In the genomic region with DNA sequence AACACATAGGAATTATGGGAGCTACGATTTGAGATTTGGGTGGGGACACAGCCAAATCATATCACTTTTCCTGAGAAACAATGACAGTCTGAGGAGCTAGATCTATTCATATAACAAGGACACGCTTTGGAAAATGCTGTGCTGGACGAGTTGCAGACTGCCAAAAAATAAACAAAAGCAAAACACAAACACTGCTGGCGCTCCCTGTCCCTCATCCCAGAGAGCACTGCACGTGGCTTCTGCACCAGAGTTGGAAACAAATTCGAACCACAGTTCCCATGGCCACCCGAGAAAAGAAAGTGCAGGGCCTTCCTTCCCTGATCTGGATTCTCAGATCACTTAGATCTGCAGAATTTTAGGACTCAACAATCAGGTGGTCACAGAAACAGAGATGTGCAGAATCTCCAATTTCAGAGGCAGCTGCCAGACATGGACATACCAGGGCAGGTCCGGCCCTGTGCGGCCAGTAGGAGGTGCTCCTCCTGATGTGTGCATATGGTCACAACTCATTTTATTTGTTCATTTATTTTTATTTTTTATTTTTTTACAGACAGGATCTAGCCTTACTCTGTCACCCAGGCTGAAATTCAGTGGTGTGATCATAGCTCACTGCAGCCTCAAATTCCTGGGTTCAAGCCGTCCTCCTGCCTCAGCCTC, we compare ENCODE assay signal across 27 cellular contexts. TPM values are rescaled to one million over a fixed set of nuclear protein-coding genes. Genes with fewer than 3 reads are reported as not detected.
DNase-seq lines count a peak whose midpoint lies in the region; ATAC-seq and TF ChIP-seq lines count a peak whose summit lies in the region.
"Had no signal": no experiment of that assay in that cellular context is flagged by ENCODE, and none has a peak within 500 bp of the region (broad histone marks: within the 10 kb centered on the region; RNA-seq: fewer than 3 reads in every experiment).

No MANE protein-coding gene starts in this region.

- H3K4me2 ChIP-seq in DOHH2 (ENCODE audit: low read length) (no peak overlapping the region), Loucy (ENCODE audit: low read depth, low read length, poor library complexity, severe bottlenecking) (no peak overlapping the region)
- H3K4me2 ChIP-seq: A549, KMS-11 had no signal

- H3K79me2 ChIP-seq in DOHH2 (ENCODE audit: control insufficient read depth, low read length) (no peaks in the 10 kb centered on the region), Loucy (ENCODE audit: insufficient read depth, low read length) (no peaks in the 10 kb centered on the region)

- H2AFZ ChIP-seq in Loucy (ENCODE audit: low read length), result no peak overlapping the region

- WGBS in liver, result 52% methylated on average over 10 of the region's 10 CpGs

- TF ChIP-seq POLR2A in gastrocnemius medialis (IDR thresholded peaks at IDR 0.05), result no peak

- in situ Hi-C loops in gastrocnemius medialis (cut with MboI; ENCODE audit: low sequenced_read_pairs in 4 of 4), result no loop called here

- H3K9ac ChIP-seq in Loucy (ENCODE audit: low read depth, low read length, poor library complexity, severe bottlenecking), result no peak overlapping the region
- H3K9ac ChIP-seq in liver (ENCODE audit: low read depth in 1 of 2, low read length in 2 of 2), result no peak overlapping the region
- H3K9ac ChIP-seq: KMS-11 had no signal

- no peak for ATAC-seq in gastrocnemius medialis
- ATAC-seq: A549; activated CD8-positive, alpha-beta memory T cell treated with anti-CD3 and anti-CD28 coated beads, Interleukin-2, amount 10 ng/mL, durations not matched to agents 7 days and 5 days; activated T-helper 17 cell treated with anti-CD3 and anti-CD28 coated beads, Interleukin-2, amount 50 U/mL, for 72 hours; effector memory CD8-positive, alpha-beta T cell; naive thymus-derived CD4-positive, alpha-beta T cell; stimulated activated naive CD8-positive, alpha-beta T cell treated with anti-CD3 and anti-CD28 coated beads, Interleukin-15, Interleukin-2, amounts not matched to agents 100 U/mL and 50 U/mL, for 24 hours; T-cell had no signal

- no peak for TF ChIP-seq RAD21 in liver (IDR thresholded peaks at IDR 0.05)

- H3K4me1 ChIP-seq in DOHH2 (ENCODE audit: control insufficient read depth, low read length) (no peaks in the 10 kb centered on the region), Loucy (ENCODE audit: insufficient read depth, low read length, poor library complexity, severe bottlenecking) (peaks cover 3% of the 10 kb centered on the region), liver (ENCODE audit: control insufficient read depth in 4 of 4, insufficient read depth in 4 of 4, low read length in 3 of 4) (peaks cover 1 to 7% (median 4%) of the 10 kb centered on the region in 4 donors), gastrocnemius medialis (no peaks in the 10 kb centered on the region)
- H3K4me1 ChIP-seq: A549, BE2C, right atrium auricular region, thyroid gland had no signal

- H3K4me3 ChIP-seq in DOHH2 (ENCODE audit: low read length) (no peak overlapping the region), Loucy (ENCODE audit: low read length, poor library complexity, severe bottlenecking) (no peak overlapping the region), choroid plexus epithelial cell (ENCODE audit: low read depth, low read length) (no peak overlapping the region), liver (ENCODE audit: low read depth in 1 of 3, low read length in 3 of 3) (no peak overlapping the region), gastrocnemius medialis (no peak overlapping the region)
- H3K4me3 ChIP-seq: A549, heart right ventricle, right atrium auricular region, thyroid gland had no signal

- H3K27ac ChIP-seq in DOHH2 (ENCODE audit: low read depth, low read length) (no peak overlapping the region), liver (ENCODE audit: low read depth in 1 of 2, low read length in 2 of 2) (no peak overlapping the region), gastrocnemius medialis (no peak overlapping the region)
- H3K27ac ChIP-seq: A549, heart right ventricle, KMS-11, right atrium auricular region, thyroid gland had no signal

- H3F3A ChIP-seq in DOHH2 (ENCODE audit: control insufficient read depth, insufficient read depth) (no peaks in the 10 kb centered on the region), Loucy (ENCODE audit: low read depth) (no peaks in the 10 kb centered on the region)

- peak; percentile 29 for TF ChIP-seq CTCF in DOHH2 (IDR thresholded peaks at IDR 0.05; ENCODE audit: low read depth, low read length, poor library complexity, severe bottlenecking)
- TF ChIP-seq CTCF in Loucy (conservative IDR thresholded peaks at IDR 0.05; ENCODE audit: low read length), result peak; percentile 29; the same call in 1 of the 2 replicates
- peak; percentile 29 for TF ChIP-seq CTCF in choroid plexus epithelial cell (conservative IDR thresholded peaks at IDR 0.05; ENCODE audit: low read depth, low read length)
- no peak for TF ChIP-seq CTCF in liver (IDR thresholded peaks at IDR 0.05; ENCODE audit: low read depth, low read length, missing input control)
- TF ChIP-seq CTCF in gastrocnemius medialis (IDR thresholded peaks at IDR 0.05 in 4 of 5, conservative IDR thresholded peaks at IDR 0.05 in 1 of 5), result no peak

- intact Hi-C loops in gastrocnemius medialis (cut with DNase I; ENCODE audit: low total_unique reads), result no loop called here

- H3K27me3 ChIP-seq in DOHH2 (ENCODE audit: control insufficient read depth, low read length), result no peaks in the 10 kb centered on the region
- H3K27me3 ChIP-seq in Loucy (ENCODE audit: insufficient read depth, low read length, poor library complexity, severe bottlenecking), result no peaks in the 10 kb centered on the region
- H3K27me3 ChIP-seq in liver (ENCODE audit: control insufficient read depth in 4 of 4, insufficient read depth in 4 of 4, low read length in 3 of 4), result no peaks in the 10 kb centered on the region
- H3K27me3 ChIP-seq in gastrocnemius medialis, result peaks cover 0 to 7% (median 0%) of the 10 kb centered on the region in 3 donors
- H3K27me3 ChIP-seq: BE2C, right atrium auricular region, thyroid gland had no signal

- DNase-seq in choroid plexus epithelial cell (ENCODE audit: low read depth) (no peak), gastrocnemius medialis (no peak), NCI-H1105 (lab: John Stamatoyannopoulos, UW) (no peak), NCI-H1694 treated with DMSO at 0.1 percent for 48 hours (lab: John Stamatoyannopoulos, UW) (no peak)
- no peak for DNase-seq in stimulated activated CD4-positive, alpha-beta T cell treated with anti-CD3 and anti-CD28 coated beads, Interleukin-4, amount 100 ng/mL, for 1 hour
- DNase-seq: activated CD4-positive, alpha-beta T cell treated with anti-CD3 and anti-CD28 coated beads for 48 hours; activated CD8-positive, alpha-beta memory T cell treated with anti-CD3 and anti-CD28 coated beads, Interleukin-2, amount 10 ng/mL, durations not matched to agents 7 days and 5 days; activated naive CD8-positive, alpha-beta T cell treated with anti-CD3 and anti-CD28 coated beads, Interleukin-2, amount 10 ng/mL, durations not matched to agents 7 days and 5 days; BE2C; DMS79; effector memory CD8-positive, alpha-beta T cell; HCEC 1CT; heart right ventricle; naive thymus-derived CD4-positive, alpha-beta T cell; NCI-H1048; SIG-M5; stimulated activated CD4-positive, alpha-beta T cell treated with anti-CD3 and anti-CD28 coated beads, Interleukin-4, amount 100 ng/mL, for 4 hours; stimulated activated naive CD8-positive, alpha-beta T cell treated with anti-CD3 and anti-CD28 coated beads, Interleukin-15, Interleukin-2, amounts not matched to agents 100 U/mL and 50 U/mL, for 24 hours; T-cell; thyroid gland had no signal

- H3K9me2 ChIP-seq in DOHH2 (replicated peaks; ENCODE audit: control insufficient read depth, low read length), result no peaks in the 10 kb centered on the region
- no peaks in the 10 kb centered on the region for H3K9me2 ChIP-seq in Loucy (replicated peaks; ENCODE audit: low read depth, low read length)

- H4K20me1 ChIP-seq in DOHH2 (ENCODE audit: control insufficient read depth, insufficient read depth, low read depth, low read length), result no peaks in the 10 kb centered on the region
- H4K20me1 ChIP-seq in Loucy (ENCODE audit: insufficient read depth, low read length, poor library complexity, severe bottlenecking), result no peaks in the 10 kb centered on the region

- H3K9me3 ChIP-seq in DOHH2 (ENCODE audit: control insufficient read depth, insufficient read depth, low read length) (no peaks in the 10 kb centered on the region), Loucy (ENCODE audit: insufficient read depth, low read depth, low read length) (no peaks in the 10 kb centered on the region), liver (ENCODE audit: control insufficient read depth in 4 of 4, low read length in 3 of 4) (no peaks in the 10 kb centered on the region), gastrocnemius medialis (no peaks in the 10 kb centered on the region)
- H3K9me3 ChIP-seq: A549, BE2C, heart right ventricle, right atrium auricular region, thyroid gland had no signal

- H3K36me3 ChIP-seq in DOHH2 (ENCODE audit: control insufficient read depth, low read length), result no peaks in the 10 kb centered on the region
- no peaks in the 10 kb centered on the region for H3K36me3 ChIP-seq in Loucy (ENCODE audit: insufficient read depth, low read length)
- H3K36me3 ChIP-seq in liver (ENCODE audit: control insufficient read depth in 4 of 4, insufficient read depth in 3 of 4, low read depth in 1 of 4, low read length in 3 of 4), result no peaks in the 10 kb centered on the region
- no peaks in the 10 kb centered on the region for H3K36me3 ChIP-seq in gastrocnemius medialis
- H3K36me3 ChIP-seq: BE2C, heart right ventricle, right atrium auricular region, thyroid gland had no signal

TF ChIP-seq in liver, 16 proteins besides CTCF, POLR2A, EP300 and RAD21:
- no peak for TF ChIP-seq GABPA (IDR thresholded peaks at IDR 0.05 in 1 of 2, conservative IDR thresholded peaks at IDR 0.05 in 1 of 2)
- no peak for TF ChIP-seq NR2F2 (IDR thresholded peaks at IDR 0.05)
- TF ChIP-seq, protein P1, sequence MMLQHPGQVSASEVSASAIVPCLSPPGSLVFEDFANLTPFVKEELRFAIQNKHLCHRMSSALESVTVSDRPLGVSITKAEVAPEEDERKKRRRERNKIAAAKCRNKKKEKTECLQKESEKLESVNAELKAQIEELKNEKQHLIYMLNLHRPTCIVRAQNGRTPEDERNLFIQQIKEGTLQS (IDR thresholded peaks at IDR 0.05), result no peak
- TF ChIP-seq, protein P2, sequence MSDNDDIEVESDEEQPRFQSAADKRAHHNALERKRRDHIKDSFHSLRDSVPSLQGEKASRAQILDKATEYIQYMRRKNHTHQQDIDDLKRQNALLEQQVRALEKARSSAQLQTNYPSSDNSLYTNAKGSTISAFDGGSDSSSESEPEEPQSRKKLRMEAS (IDR thresholded peaks at IDR 0.05), result peak; percentile 17
- peak in 1 of 2 donors; percentile 9 for TF ChIP-seq HNF4A (conservative IDR thresholded peaks at IDR 0.05)
- TF ChIP-seq FOXA1 (IDR thresholded peaks at IDR 0.05), result no peak
- no peak for TF ChIP-seq EGR1 (IDR thresholded peaks at IDR 0.05; ENCODE audit: low read depth in 2 of 2)
- TF ChIP-seq FOXA2 (IDR thresholded peaks at IDR 0.05), result no peak

RNA-seq across cellular contexts. Expression of a gene that starts 35.1 kb away (rescaled TPM):
- 10 to 100 TPM in 1 of 2 donors, 1 to 10 TPM in 1; 6.1 to 98.3 TPM for total RNA-seq in liver
- polyA plus RNA-seq in liver, result 100 to 1,000 TPM in 1 of 2 donors, 10 to 100 TPM in 1; 96.3 to 144 TPM
- 100 to 1,000 TPM; 465 to 605 (median 490) TPM for total RNA-seq in gastrocnemius medialis

Comparison
In these comparisons a context has a peak if more than half of its experiments do, and no peak if none do; other contexts are left out.
1. CTCF ChIP-seq: peak in DOHH2 (single experiment), Loucy (single experiment) and choroid plexus epithelial cell (single experiment); none in liver (single experiment) and gastrocnemius medialis (0 of 5).
2. RNA of a gene that starts 35.1 kb away (total RNA-seq): 465 to 605 TPM in gastrocnemius medialis; 6.1 to 98.3 TPM in liver; every median in the first group is over 4 times any median in the second.